Comparison of ENCODE assay signal across 1 cellular context in the genomic region with DNA sequence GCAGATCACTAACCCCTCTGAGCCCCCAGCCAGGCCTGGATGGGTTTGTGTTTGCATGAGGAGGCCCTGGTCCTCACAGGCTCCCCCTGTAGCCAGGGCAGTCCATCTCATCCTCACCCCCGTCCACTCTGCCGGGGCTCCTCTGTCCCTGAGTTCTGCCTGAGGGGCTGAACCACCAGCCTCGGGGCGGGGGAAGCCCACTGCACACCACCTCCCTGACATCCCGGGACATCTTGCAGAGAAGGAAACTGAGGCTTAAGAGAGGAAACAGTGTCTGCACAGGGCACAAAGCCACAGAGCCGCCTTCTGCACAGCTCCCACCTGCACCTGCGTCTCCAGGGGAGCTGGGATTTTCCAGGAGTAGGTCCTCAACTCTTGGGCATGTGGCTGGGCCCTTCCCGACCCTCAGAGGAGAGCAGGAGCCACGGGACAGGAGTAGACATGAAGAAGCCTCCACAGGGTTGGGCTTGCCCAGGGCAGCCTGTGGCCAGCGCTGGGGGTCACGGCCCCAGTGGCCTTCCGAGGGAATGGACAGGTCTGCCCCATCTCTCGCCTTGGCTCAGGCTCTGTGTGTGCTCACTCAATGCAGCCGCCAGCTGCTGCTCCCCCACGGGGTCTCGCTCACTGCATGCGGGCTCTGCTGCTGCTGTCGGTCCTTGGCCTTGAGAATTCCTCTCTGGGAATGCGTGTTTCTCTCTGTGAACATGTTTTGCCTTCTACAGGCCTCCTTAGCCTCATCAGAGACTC.
TF ChIP-seq lines count a peak whose summit lies in the region.

No MANE protein-coding gene starts in this region.

TF ChIP-seq in GM23338, 12 proteins besides CTCF, POLR2A, EP300 and RAD21 (continued from another document):
- TF ChIP-seq, protein P1, sequence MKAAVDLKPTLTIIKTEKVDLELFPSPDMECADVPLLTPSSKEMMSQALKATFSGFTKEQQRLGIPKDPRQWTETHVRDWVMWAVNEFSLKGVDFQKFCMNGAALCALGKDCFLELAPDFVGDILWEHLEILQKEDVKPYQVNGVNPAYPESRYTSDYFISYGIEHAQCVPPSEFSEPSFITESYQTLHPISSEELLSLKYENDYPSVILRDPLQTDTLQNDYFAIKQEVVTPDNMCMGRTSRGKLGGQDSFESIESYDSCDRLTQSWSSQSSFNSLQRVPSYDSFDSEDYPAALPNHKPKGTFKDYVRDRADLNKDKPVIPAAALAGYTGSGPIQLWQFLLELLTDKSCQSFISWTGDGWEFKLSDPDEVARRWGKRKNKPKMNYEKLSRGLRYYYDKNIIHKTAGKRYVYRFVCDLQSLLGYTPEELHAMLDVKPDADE (IDR thresholded peaks at IDR 0.05) = no peak
- TF ChIP-seq, protein P2, sequence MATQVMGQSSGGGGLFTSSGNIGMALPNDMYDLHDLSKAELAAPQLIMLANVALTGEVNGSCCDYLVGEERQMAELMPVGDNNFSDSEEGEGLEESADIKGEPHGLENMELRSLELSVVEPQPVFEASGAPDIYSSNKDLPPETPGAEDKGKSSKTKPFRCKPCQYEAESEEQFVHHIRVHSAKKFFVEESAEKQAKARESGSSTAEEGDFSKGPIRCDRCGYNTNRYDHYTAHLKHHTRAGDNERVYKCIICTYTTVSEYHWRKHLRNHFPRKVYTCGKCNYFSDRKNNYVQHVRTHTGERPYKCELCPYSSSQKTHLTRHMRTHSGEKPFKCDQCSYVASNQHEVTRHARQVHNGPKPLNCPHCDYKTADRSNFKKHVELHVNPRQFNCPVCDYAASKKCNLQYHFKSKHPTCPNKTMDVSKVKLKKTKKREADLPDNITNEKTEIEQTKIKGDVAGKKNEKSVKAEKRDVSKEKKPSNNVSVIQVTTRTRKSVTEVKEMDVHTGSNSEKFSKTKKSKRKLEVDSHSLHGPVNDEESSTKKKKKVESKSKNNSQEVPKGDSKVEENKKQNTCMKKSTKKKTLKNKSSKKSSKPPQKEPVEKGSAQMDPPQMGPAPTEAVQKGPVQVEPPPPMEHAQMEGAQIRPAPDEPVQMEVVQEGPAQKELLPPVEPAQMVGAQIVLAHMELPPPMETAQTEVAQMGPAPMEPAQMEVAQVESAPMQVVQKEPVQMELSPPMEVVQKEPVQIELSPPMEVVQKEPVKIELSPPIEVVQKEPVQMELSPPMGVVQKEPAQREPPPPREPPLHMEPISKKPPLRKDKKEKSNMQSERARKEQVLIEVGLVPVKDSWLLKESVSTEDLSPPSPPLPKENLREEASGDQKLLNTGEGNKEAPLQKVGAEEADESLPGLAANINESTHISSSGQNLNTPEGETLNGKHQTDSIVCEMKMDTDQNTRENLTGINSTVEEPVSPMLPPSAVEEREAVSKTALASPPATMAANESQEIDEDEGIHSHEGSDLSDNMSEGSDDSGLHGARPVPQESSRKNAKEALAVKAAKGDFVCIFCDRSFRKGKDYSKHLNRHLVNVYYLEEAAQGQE (IDR thresholded peaks at IDR 0.05; ENCODE audit: unreplicated experiment) = no peak
- TF ChIP-seq NANOG (IDR thresholded peaks at IDR 0.05; ENCODE audit: borderline replicate concordance) (no peak), EZH2phosphoT487 (IDR thresholded peaks at IDR 0.05; ENCODE audit: unreplicated experiment) (no peak)
